8 cellular contexts compared by ENCODE assay signal in the genomic region with DNA sequence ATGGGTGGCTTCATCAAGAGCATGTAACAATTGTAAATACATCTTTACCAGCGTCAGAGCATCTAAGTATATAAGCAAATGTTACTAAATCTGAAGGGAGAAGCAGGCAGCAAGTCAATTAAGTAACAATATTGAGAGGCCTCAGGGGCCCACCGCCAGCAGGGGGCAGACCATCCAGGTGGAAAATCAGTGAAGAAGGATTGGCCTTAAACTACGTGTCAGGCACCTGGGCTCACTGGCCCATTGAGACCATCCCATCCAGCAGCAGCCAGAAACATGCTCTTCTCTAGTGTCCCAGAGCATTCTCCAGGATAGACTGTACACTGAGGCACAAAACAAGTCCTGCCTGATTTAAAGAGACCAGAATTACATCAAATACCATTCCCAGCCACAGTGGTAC.
DNase-seq lines count a peak whose midpoint lies in the region; ATAC-seq and TF ChIP-seq lines count a peak whose summit lies in the region.

No MANE protein-coding gene starts in this region.

- ATAC-seq in activated T-cell treated with anti-CD3 and anti-CD28 coated beads, Interleukin-2, amount 50 U/mL, for 4 hours, result no peak
- ATAC-seq in activated T-helper 17 cell treated with anti-CD3 and anti-CD28 coated beads, Interleukin-2, amount 50 U/mL, for 72 hours (replicated peaks), result peak; percentile 53
- ATAC-seq in GM19351 (IDR thresholded peaks at IDR 0.05; ENCODE audit: unreplicated experiment), result no peak

- peak overlapping the region; percentile 82 for H3K27ac Mint-ChIP-seq in activated T-helper 17 cell treated with anti-CD3 and anti-CD28 coated beads, Interleukin-2, amount 50 U/mL, for 72 hours

- H3K4me1 Mint-ChIP-seq in activated T-cell treated with anti-CD3 and anti-CD28 coated beads, Interleukin-2, amount 50 U/mL, for 4 hours (ENCODE audit: low read depth), result peaks cover 19% of the 10 kb centered on the region
- peaks cover 10% of the 10 kb centered on the region for H3K4me1 Mint-ChIP-seq in activated T-helper 17 cell treated with anti-CD3 and anti-CD28 coated beads, Interleukin-2, amount 50 U/mL, for 72 hours

- no peak overlapping the region for H3K4me3 ChIP-seq in tibial artery

- no peaks in the 10 kb centered on the region for H3K4me1 ChIP-seq in tibial artery

- peaks cover 7% of the 10 kb centered on the region for H3K9me3 Mint-ChIP-seq in activated T-cell treated with anti-CD3 and anti-CD28 coated beads, Interleukin-2, amount 50 U/mL, for 4 hours
- peaks cover 12% of the 10 kb centered on the region for H3K9me3 Mint-ChIP-seq in activated T-helper 17 cell treated with anti-CD3 and anti-CD28 coated beads, Interleukin-2, amount 50 U/mL, for 72 hours

- H3K36me3 ChIP-seq in KOPT-K1 (ENCODE audit: insufficient read depth, low read length) (peaks cover 14% of the 10 kb centered on the region; the same call in 1 of the 2 replicates), tibial artery (no peaks in the 10 kb centered on the region)

- peak; percentile 33 for DNase-seq in activated T-cell treated with anti-CD3 and anti-CD28 coated beads for 48 hours (ENCODE audit: low read depth)
- DNase-seq in activated T-cell treated with anti-CD3 and anti-CD28 coated beads, Interleukin-2, amount 50 U/mL, for 4 hours, result no peak
- DNase-seq in iPS-NIHi11 (ENCODE audit: low spot score), result peak; percentile 90
- no peak for DNase-seq in tibial artery
- no peak for DNase-seq in NK-92 treated with Interleukin-12 subunit alpha and Interleukin-12 subunit beta, amount 100 ng/mL, for 24 hours (lab: John Stamatoyannopoulos, UW)

- H3K27me3 ChIP-seq in tibial artery, result peaks cover 0 to 5% of the 10 kb centered on the region in 2 donors

- H3K27me3 Mint-ChIP-seq in activated T-cell treated with anti-CD3 and anti-CD28 coated beads, Interleukin-2, amount 50 U/mL, for 4 hours (ENCODE audit: low read depth), result no peaks in the 10 kb centered on the region
- H3K27me3 Mint-ChIP-seq in activated T-helper 17 cell treated with anti-CD3 and anti-CD28 coated beads, Interleukin-2, amount 50 U/mL, for 72 hours, result no peaks in the 10 kb centered on the region

- H3K27ac ChIP-seq in KOPT-K1 (ENCODE audit: low read depth, low read length, poor library complexity, severe bottlenecking), result peak overlapping the region; percentile 63
- H3K27ac ChIP-seq in tibial artery, result no peak overlapping the region

- H3K9me3 ChIP-seq in KOPT-K1 (ENCODE audit: insufficient read depth, low read length, poor library complexity, severe bottlenecking) (peaks cover 17% of the 10 kb centered on the region), tibial artery (no peaks in the 10 kb centered on the region)

- TF ChIP-seq CTCF in tibial artery (IDR thresholded peaks at IDR 0.05), result peak; percentile 29

- H3K36me3 Mint-ChIP-seq in activated T-cell treated with anti-CD3 and anti-CD28 coated beads, Interleukin-2, amount 50 U/mL, for 4 hours (ENCODE audit: insufficient read depth), result no peaks in the 10 kb centered on the region
- H3K36me3 Mint-ChIP-seq in activated T-helper 17 cell treated with anti-CD3 and anti-CD28 coated beads, Interleukin-2, amount 50 U/mL, for 72 hours (ENCODE audit: low read depth), result no peaks in the 10 kb centered on the region

- H3K4me3 Mint-ChIP-seq in activated T-cell treated with anti-CD3 and anti-CD28 coated beads, Interleukin-2, amount 50 U/mL, for 4 hours, result no peak overlapping the region
- peak overlapping the region; percentile 52 for H3K4me3 Mint-ChIP-seq in activated T-helper 17 cell treated with anti-CD3 and anti-CD28 coated beads, Interleukin-2, amount 50 U/mL, for 72 hours

- intact Hi-C loops in tibial artery (cut with DNase I; ENCODE audit: low total_unique reads), result loop anchor here (10.0 kb wide), 1 partner anchor 690 kb away; no protein-coding TSS in a partner anchor

Comparison
In these comparisons a context has a peak if more than half of its experiments do, and no peak if none do; other contexts are left out.
1. DNase-seq: peak in activated T-cell treated with anti-CD3 and anti-CD28 coated beads for 48 hours (single experiment) and iPS-NIHi11 (single experiment); none in activated T-cell treated with anti-CD3 and anti-CD28 coated beads, Interleukin-2, amount 50 U/mL, for 4 hours (single experiment), tibial artery (0 of 2) and NK-92 treated with Interleukin-12 subunit alpha and Interleukin-12 subunit beta, amount 100 ng/mL, for 24 hours (single experiment).